ENCODE assay signal across 8 cellular contexts in genomic region chr11:12088047-12088481, GRCh38. TPM values are rescaled to one million over a fixed set of nuclear protein-coding genes. Genes with fewer than 3 reads are reported as not detected.
DNase-seq lines count a peak whose midpoint lies in the region; ATAC-seq and TF ChIP-seq lines count a peak whose summit lies in the region.

No MANE protein-coding gene starts in this region.

- peaks cover 71% of the 10 kb centered on the region for H3K4me1 Mint-ChIP-seq in CD8-positive, alpha-beta T cell (ENCODE audit: low read depth)

- peak overlapping the region; percentile 84 for H3K27ac Mint-ChIP-seq in CD8-positive, alpha-beta T cell

- CTCF ChIA-PET in CD8-positive, alpha-beta T cell (lab: Charles Lee): interaction anchor here (1.0 to 4.1 kb wide), 7 partner anchors 8 to 239 kb away, joined by 3 to 18 read pairs (median 9); partner anchors contain the start of gene MICAL2

- H3K27me3 Mint-ChIP-seq in CD8-positive, alpha-beta T cell (ENCODE audit: low read depth): no peaks in the 10 kb centered on the region

- H3K27me3 ChIP-seq in CD8-positive, alpha-beta T cell (ENCODE audit: insufficient read depth, low read length): no peaks in the 10 kb centered on the region
- H3K27me3 ChIP-seq in mucosa of rectum (ENCODE audit: control insufficient read depth in 2 of 2, insufficient read depth in 2 of 2, low read length in 2 of 2): no peaks in the 10 kb centered on the region

- peak; percentile 38 for ATAC-seq in CD8-positive, alpha-beta T cell
- ATAC-seq in HG03175 (IDR thresholded peaks at IDR 0.05; ENCODE audit: unreplicated experiment): no peak

- peak overlapping the region; percentile 30 for H3K4me3 Mint-ChIP-seq in CD8-positive, alpha-beta T cell

- no peak overlapping the region for H3K4me3 ChIP-seq in CD8-positive, alpha-beta T cell (ENCODE audit: low read depth, low read length)
- H3K4me3 ChIP-seq in NB4 (ENCODE audit: low read depth, low read length): no peak overlapping the region
- H3K4me3 ChIP-seq in choroid plexus epithelial cell (ENCODE audit: low read depth, low read length): no peak overlapping the region
- no peak overlapping the region for H3K4me3 ChIP-seq in mucosa of rectum (ENCODE audit: low read length in 2 of 2)

- no peaks in the 10 kb centered on the region for H3K9me3 ChIP-seq in CD8-positive, alpha-beta T cell (ENCODE audit: low read length)
- no peaks in the 10 kb centered on the region for H3K9me3 ChIP-seq in mucosa of rectum (ENCODE audit: control insufficient read depth in 2 of 2, low read length in 2 of 2)

- no peak for TF ChIP-seq CTCF in CD8-positive, alpha-beta T cell (IDR thresholded peaks at IDR 0.05)
- TF ChIP-seq CTCF in NB4 (IDR thresholded peaks at IDR 0.05; ENCODE audit: low read depth, low read length) (no peak), choroid plexus epithelial cell (conservative IDR thresholded peaks at IDR 0.05; ENCODE audit: low read depth, low read length) (peak; percentile 73)

- H3K9ac ChIP-seq in mucosa of rectum (ENCODE audit: low read depth in 1 of 2, low read length in 2 of 2): peak overlapping the region; percentile 36 to 64

- H3K36me3 ChIP-seq in CD8-positive, alpha-beta T cell (ENCODE audit: insufficient read depth, low read length): no peaks in the 10 kb centered on the region
- H3K36me3 ChIP-seq in mucosa of rectum (ENCODE audit: control insufficient read depth in 2 of 2, insufficient read depth in 2 of 2, low read length in 2 of 2): no peaks in the 10 kb centered on the region

- H3K4me1 ChIP-seq in CD8-positive, alpha-beta T cell (ENCODE audit: insufficient read depth, low read length): peaks cover 55% of the 10 kb centered on the region
- peaks cover 57 to 76% of the 10 kb centered on the region in 2 donors for H3K4me1 ChIP-seq in mucosa of rectum (ENCODE audit: control insufficient read depth in 2 of 2, insufficient read depth in 2 of 2, low read length in 2 of 2)

- no peaks in the 10 kb centered on the region for H3K36me3 Mint-ChIP-seq in CD8-positive, alpha-beta T cell

- intact Hi-C loops in CD8-positive, alpha-beta T cell (cut with DNase I, micrococcal nuclease): no loop called here

- no peak overlapping the region for H3K27ac ChIP-seq in CD8-positive, alpha-beta T cell (ENCODE audit: low read depth, low read length)
- peak overlapping the region; percentile 91 to 92 for H3K27ac ChIP-seq in mucosa of rectum (ENCODE audit: low read depth in 2 of 2, low read length in 2 of 2)

- no peak for DNase-seq in CD8-positive, alpha-beta T cell
- DNase-seq in NB4 (ENCODE audit: low read depth) (peak; percentile 22), choroid plexus epithelial cell (ENCODE audit: low read depth) (peak; percentile 83), NCI-H2171 (lab: John Stamatoyannopoulos, UW) (no peak)
- DNase-seq in stimulated activated CD8-positive, alpha-beta memory T cell treated with anti-CD3 and anti-CD28 coated beads, Interleukin-4, amount 100 ng/mL, for 48 hours: no peak
- DNase-seq in activated T-cell treated with anti-CD3 and anti-CD28 coated beads, Interleukin-2, amount 50 U/mL, for 48 hours: no peak

- POLR2A ChIA-PET in CD8-positive, alpha-beta T cell (lab: Charles Lee): interaction anchor here (0.6 to 1.8 kb wide), 5 partner anchors 22 to 108 kb away, joined by 3 to 7 read pairs (median 3); no protein-coding TSS in a partner anchor

- TF ChIP-seq POLR2A in NB4 (IDR thresholded peaks at IDR 0.05; ENCODE audit: extremely low read depth, insufficient read length): no peak

- H3K9me3 Mint-ChIP-seq in CD8-positive, alpha-beta T cell: no peaks in the 10 kb centered on the region

RNA-seq across cellular contexts. Expression of gene MICAL2, which starts 22.3 kb away (rescaled TPM):
- total RNA-seq in CD8-positive, alpha-beta T cell: 10 to 100 TPM; 15.8 TPM

Comparison
In these comparisons a context has a peak if more than half of its experiments do, and no peak if none do; other contexts are left out.
1. DNase-seq: peak in NB4 (single experiment) and choroid plexus epithelial cell (single experiment); none in CD8-positive, alpha-beta T cell (0 of 7), stimulated activated CD8-positive, alpha-beta memory T cell treated with anti-CD3 and anti-CD28 coated beads, Interleukin-4, amount 100 ng/mL, for 48 hours (single experiment), NCI-H2171 (single experiment) and activated T-cell treated with anti-CD3 and anti-CD28 coated beads, Interleukin-2, amount 50 U/mL, for 48 hours (0 of 2).